In the genomic region with DNA sequence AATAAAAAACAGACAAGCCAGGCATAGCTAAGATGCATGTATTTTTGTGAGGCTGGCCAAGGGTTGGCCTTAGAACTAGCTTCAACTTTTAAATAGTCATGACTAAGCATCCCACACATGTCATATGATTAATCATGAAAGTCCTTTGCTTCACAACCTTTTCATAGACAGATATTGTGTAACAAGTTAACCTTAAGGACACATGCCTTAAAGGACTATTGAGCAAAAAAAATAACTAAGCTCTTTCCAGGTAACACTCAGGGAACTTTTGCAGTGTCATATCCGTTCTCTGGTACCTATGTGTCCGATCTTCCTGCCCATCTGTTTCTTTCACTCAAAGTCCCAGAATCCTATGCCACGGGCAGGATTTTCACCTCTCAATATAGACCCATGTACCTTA, we compare ENCODE assay signal across 25 cellular contexts.
DNase-seq lines count a peak whose midpoint lies in the region; ATAC-seq, FAIRE-seq and TF ChIP-seq lines count a peak whose summit lies in the region.
"Had no signal": no experiment of that assay in that cellular context is flagged by ENCODE, and none has a peak within 500 bp of the region (broad histone marks: within the 10 kb centered on the region; RNA-seq: fewer than 3 reads in every experiment).

No MANE protein-coding gene starts in this region.

- H3F3A ChIP-seq in GM23338 (replicated peaks; ENCODE audit: low read depth) = no peaks in the 10 kb centered on the region

- H3K9me3 Mint-ChIP-seq in GM23338 (no peaks in the 10 kb centered on the region), type B pancreatic cell (no peaks in the 10 kb centered on the region)
- H3K9me3 Mint-ChIP-seq: stimulated activated naive CD8-positive, alpha-beta T cell treated with anti-CD3 and anti-CD28 coated beads, Interleukin-15, Interleukin-2, amounts not matched to agents 100 ng/mL and 50 ng/mL, for 24 hours had no signal

- no peak overlapping the region for H2AFZ ChIP-seq in GM23338

- ATAC-seq in GM23338 (no peak), omental fat pad (ENCODE audit: low FRiP score) (peak; percentile 67)
- ATAC-seq: body of pancreas, lower lobe of right lung, Right ventricle myocardium inferior had no signal

- no peaks in the 10 kb centered on the region for H4K20me1 ChIP-seq in GM23338 (replicated peaks; ENCODE audit: insufficient read depth)

- H3K27me3 Mint-ChIP-seq in GM23338 (ENCODE audit: insufficient read depth, low read depth, poor library complexity) = peaks cover 3% of the 10 kb centered on the region
- no peaks in the 10 kb centered on the region for H3K27me3 Mint-ChIP-seq in type B pancreatic cell

- TF ChIP-seq CTCF in GM23338 (conservative IDR thresholded peaks at IDR 0.05; ENCODE audit: low read depth in 2 of 2) = no peak
- TF ChIP-seq CTCF in omental fat pad (IDR thresholded peaks at IDR 0.05) = no peak
- no peak for TF ChIP-seq CTCF in type B pancreatic cell (conservative IDR thresholded peaks at IDR 0.05)

- peaks cover 26% of the 10 kb centered on the region for H3K4me1 ChIP-seq in GM23338 (ENCODE audit: insufficient read depth)
- H3K4me1 ChIP-seq: body of pancreas, lower lobe of right lung, spleen, tibial nerve had no signal

- no peaks in the 10 kb centered on the region for H3K36me3 ChIP-seq in GM23338 (ENCODE audit: insufficient read depth)
- H3K36me3 ChIP-seq: lower lobe of right lung, spleen, tibial nerve had no signal

- peaks cover 28% of the 10 kb centered on the region for H3K4me1 Mint-ChIP-seq in GM23338
- H3K4me1 Mint-ChIP-seq in type B pancreatic cell (ENCODE audit: unreplicated experiment) = peaks cover 9% of the 10 kb centered on the region
- H3K4me1 Mint-ChIP-seq: CD4-positive, alpha-beta memory T cell had no signal

- FAIRE-seq in RCC 7860 (lab: Jason Lieb, UNC) = peak; percentile 59
- FAIRE-seq: kidney had no signal

- H3K4me3 ChIP-seq in GM23338 = no peak overlapping the region
- H3K4me3 ChIP-seq: body of pancreas, coronary artery, lower lobe of right lung, spleen, tibial nerve had no signal

- no peaks in the 10 kb centered on the region for H3K36me3 Mint-ChIP-seq in GM23338 (ENCODE audit: low read depth)
- no peaks in the 10 kb centered on the region for H3K36me3 Mint-ChIP-seq in type B pancreatic cell
- H3K36me3 Mint-ChIP-seq: CD4-positive, alpha-beta memory T cell had no signal

- no peak for DNase-seq in GM23338 (ENCODE audit: low spot score)
- peak; percentile 50 for DNase-seq in RCC 7860 (ENCODE audit: low spot score)
- DNase-seq in epithelial cell of prostate (ENCODE audit: low read depth, low spot score) = peak; percentile 5
- DNase-seq in omental fat pad (ENCODE audit: low spot score) = no peak
- DNase-seq in GM19238 (ENCODE audit: insufficient read length, low spot score) = no peak
- no peak for DNase-seq in cortex of kidney (lab: John Stamatoyannopoulos, UW)
- no peak for DNase-seq in D341Med (ENCODE audit: low spot score)
- DNase-seq in type B pancreatic cell (ENCODE audit: extremely low spot score, unreplicated experiment) = no peak
- DNase-seq: activated CD4-positive, alpha-beta T cell treated with anti-CD3 and anti-CD28 coated beads, Interleukin-2, amount 50 U/mL, for 48 hours; activated CD4-positive, CD25-positive, alpha-beta regulatory T cell; activated effector memory CD4-positive, alpha-beta T cell treated with Interleukin-2 at 50 U/mL for 16 hours; body of pancreas; CD4-positive, alpha-beta memory T cell; kidney; lower lobe of right lung; NCI-H1105; NCI-H2029; NCI-H446 treated with DMSO at 0.1 percent for 48 hours; spleen; stimulated activated CD4-positive, alpha-beta T cell treated with anti-CD3 and anti-CD28 coated beads, Interleukin-4, amount 100 ng/mL, for 4 hours; T-helper 9 cell had no signal

- no peak overlapping the region for H3K4me2 ChIP-seq in GM23338

- H3K4me3 Mint-ChIP-seq in GM23338 = no peak overlapping the region
- no peak overlapping the region for H3K4me3 Mint-ChIP-seq in type B pancreatic cell
- H3K4me3 Mint-ChIP-seq: CD4-positive, alpha-beta memory T cell; stimulated activated naive CD8-positive, alpha-beta T cell treated with anti-CD3 and anti-CD28 coated beads, Interleukin-15, Interleukin-2, amounts not matched to agents 100 ng/mL and 50 ng/mL, for 24 hours had no signal

- H3K9me2 ChIP-seq in GM23338 (ENCODE audit: insufficient read depth) = no peaks in the 10 kb centered on the region

- H3K27ac ChIP-seq in GM23338 (ENCODE audit: low read depth) (no peak overlapping the region; the same call in 1 of the 2 replicates), epithelial cell of prostate (peak overlapping the region; percentile 77)
- H3K27ac ChIP-seq: body of pancreas, coronary artery, lower lobe of right lung, spleen, tibial nerve had no signal

- H3K27me3 ChIP-seq in GM23338 (ENCODE audit: insufficient read depth) = no peaks in the 10 kb centered on the region
- H3K27me3 ChIP-seq: body of pancreas, tibial nerve had no signal

- H3K27ac Mint-ChIP-seq in GM23338 (peak overlapping the region; percentile 91), type B pancreatic cell (no peak overlapping the region)
- H3K27ac Mint-ChIP-seq: CD4-positive, alpha-beta memory T cell; stimulated activated naive CD8-positive, alpha-beta T cell treated with anti-CD3 and anti-CD28 coated beads, Interleukin-15, Interleukin-2, amounts not matched to agents 100 ng/mL and 50 ng/mL, for 24 hours had no signal

- no peaks in the 10 kb centered on the region for H3K79me2 ChIP-seq in GM23338 (replicated peaks; ENCODE audit: insufficient read depth)

TF ChIP-seq in GM23338, 12 proteins besides CTCF, POLR2A, EP300 and RAD21 (continues in another document):
- TF ChIP-seq EZH2 (IDR thresholded peaks at IDR 0.05; ENCODE audit: low read depth, unreplicated experiment) = no peak
- TF ChIP-seq, protein P1, sequence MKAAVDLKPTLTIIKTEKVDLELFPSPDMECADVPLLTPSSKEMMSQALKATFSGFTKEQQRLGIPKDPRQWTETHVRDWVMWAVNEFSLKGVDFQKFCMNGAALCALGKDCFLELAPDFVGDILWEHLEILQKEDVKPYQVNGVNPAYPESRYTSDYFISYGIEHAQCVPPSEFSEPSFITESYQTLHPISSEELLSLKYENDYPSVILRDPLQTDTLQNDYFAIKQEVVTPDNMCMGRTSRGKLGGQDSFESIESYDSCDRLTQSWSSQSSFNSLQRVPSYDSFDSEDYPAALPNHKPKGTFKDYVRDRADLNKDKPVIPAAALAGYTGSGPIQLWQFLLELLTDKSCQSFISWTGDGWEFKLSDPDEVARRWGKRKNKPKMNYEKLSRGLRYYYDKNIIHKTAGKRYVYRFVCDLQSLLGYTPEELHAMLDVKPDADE (IDR thresholded peaks at IDR 0.05) = no peak
- no peak for TF ChIP-seq STAT1 (IDR thresholded peaks at IDR 0.05; ENCODE audit: unreplicated experiment)
- TF ChIP-seq ZNF331 (CRISPR knock-in tag; IDR thresholded peaks at IDR 0.05; ENCODE audit: low read depth) = no peak
- TF ChIP-seq, protein P2, sequence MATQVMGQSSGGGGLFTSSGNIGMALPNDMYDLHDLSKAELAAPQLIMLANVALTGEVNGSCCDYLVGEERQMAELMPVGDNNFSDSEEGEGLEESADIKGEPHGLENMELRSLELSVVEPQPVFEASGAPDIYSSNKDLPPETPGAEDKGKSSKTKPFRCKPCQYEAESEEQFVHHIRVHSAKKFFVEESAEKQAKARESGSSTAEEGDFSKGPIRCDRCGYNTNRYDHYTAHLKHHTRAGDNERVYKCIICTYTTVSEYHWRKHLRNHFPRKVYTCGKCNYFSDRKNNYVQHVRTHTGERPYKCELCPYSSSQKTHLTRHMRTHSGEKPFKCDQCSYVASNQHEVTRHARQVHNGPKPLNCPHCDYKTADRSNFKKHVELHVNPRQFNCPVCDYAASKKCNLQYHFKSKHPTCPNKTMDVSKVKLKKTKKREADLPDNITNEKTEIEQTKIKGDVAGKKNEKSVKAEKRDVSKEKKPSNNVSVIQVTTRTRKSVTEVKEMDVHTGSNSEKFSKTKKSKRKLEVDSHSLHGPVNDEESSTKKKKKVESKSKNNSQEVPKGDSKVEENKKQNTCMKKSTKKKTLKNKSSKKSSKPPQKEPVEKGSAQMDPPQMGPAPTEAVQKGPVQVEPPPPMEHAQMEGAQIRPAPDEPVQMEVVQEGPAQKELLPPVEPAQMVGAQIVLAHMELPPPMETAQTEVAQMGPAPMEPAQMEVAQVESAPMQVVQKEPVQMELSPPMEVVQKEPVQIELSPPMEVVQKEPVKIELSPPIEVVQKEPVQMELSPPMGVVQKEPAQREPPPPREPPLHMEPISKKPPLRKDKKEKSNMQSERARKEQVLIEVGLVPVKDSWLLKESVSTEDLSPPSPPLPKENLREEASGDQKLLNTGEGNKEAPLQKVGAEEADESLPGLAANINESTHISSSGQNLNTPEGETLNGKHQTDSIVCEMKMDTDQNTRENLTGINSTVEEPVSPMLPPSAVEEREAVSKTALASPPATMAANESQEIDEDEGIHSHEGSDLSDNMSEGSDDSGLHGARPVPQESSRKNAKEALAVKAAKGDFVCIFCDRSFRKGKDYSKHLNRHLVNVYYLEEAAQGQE (IDR thresholded peaks at IDR 0.05; ENCODE audit: unreplicated experiment) = no peak
- no peak for TF ChIP-seq CREB1 (CRISPR knock-in tag; IDR thresholded peaks at IDR 0.05; ENCODE audit: low read depth)
- no peak for TF ChIP-seq POLR2AphosphoS5 (IDR thresholded peaks at IDR 0.05; ENCODE audit: low read depth)
- no peak for TF ChIP-seq JUNB (IDR thresholded peaks at IDR 0.05; ENCODE audit: unreplicated experiment)

Comparison
In these comparisons a context has a peak if more than half of its experiments do, and no peak if none do; other contexts are left out.
1. DNase-seq: peak in RCC 7860 (single experiment) and epithelial cell of prostate (single experiment); none in GM23338 (single experiment), omental fat pad (single experiment), GM19238 (single experiment), cortex of kidney (single experiment), D341Med (single experiment) and type B pancreatic cell (single experiment).